ENCODE assay signal across 15 cellular contexts in the genomic region with DNA sequence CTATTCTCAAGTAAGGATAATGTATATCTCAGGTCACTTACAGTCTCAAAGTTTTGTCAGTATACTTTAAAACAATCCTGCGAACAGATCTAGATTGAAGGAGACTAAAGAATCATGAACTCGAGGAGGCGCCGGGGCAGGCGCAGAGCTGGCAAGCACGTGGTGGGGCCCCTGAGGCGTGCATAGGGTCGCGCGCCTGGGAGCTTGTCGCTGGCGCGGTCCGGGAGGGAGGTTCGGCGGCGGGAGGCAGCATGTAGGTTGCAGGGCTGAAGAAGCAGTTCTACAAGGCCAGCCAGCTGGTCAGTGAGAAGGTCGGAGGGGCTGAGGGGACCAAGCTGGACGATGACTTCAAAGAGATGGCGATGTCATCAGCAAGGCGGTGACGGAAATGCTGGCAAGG. TPM values are rescaled to one million over a fixed set of nuclear protein-coding genes. Genes with fewer than 3 reads are reported as not detected.
"Had no signal": no experiment of that assay in that cellular context is flagged by ENCODE, and none has a peak within 500 bp of the region (broad histone marks: within the 10 kb centered on the region; RNA-seq: fewer than 3 reads in every experiment).

No MANE protein-coding gene starts in this region.

RNA-seq across cellular contexts. Expression of gene CLDN25, which starts 9.4 kb away (rescaled TPM):
- total RNA-seq: activated B cell treated with CpG ODN at 0.5 μM for 24 hours; activated CD4-positive, alpha-beta memory T cell treated with anti-CD3 and anti-CD28 coated beads for 36 hours; activated CD4-positive, alpha-beta memory T cell treated with anti-CD3 and anti-CD28 coated beads, Interleukin-2, amount 10 ng/mL, durations not matched to agents 7 days and 5 days; activated CD4-positive, alpha-beta T cell treated with anti-CD3 and anti-CD28 coated beads for 36 hours; activated CD4-positive, alpha-beta T cell treated with anti-CD3 and anti-CD28 coated beads, Interleukin-2, amount 10 ng/mL, durations not matched to agents 24 days and 14 days; activated CD4-positive, alpha-beta T cell treated with anti-CD3 and anti-CD28 coated beads, Interleukin-2, amount 10 ng/mL, durations not matched to agents 7 days and 5 days; activated CD8-positive, alpha-beta memory T cell treated with anti-CD3 and anti-CD28 coated beads for 36 hours; activated CD8-positive, alpha-beta memory T cell treated with anti-CD3 and anti-CD28 coated beads, Interleukin-2, amount 10 ng/mL, durations not matched to agents 7 days and 5 days; activated CD8-positive, alpha-beta T cell treated with anti-CD3 and anti-CD28 coated beads for 36 hours; activated CD8-positive, alpha-beta T cell treated with anti-CD3 and anti-CD28 coated beads, Interleukin-2, amount 10 ng/mL, durations not matched to agents 7 days and 5 days; T-cell; T-helper 1 cell treated with Interleukin-12 subunit alpha and Interleukin-12 subunit beta and Interleukin-4 antibody, amounts not matched to agents 30 ng/mL and 1 ng/mL, for 36 hours; T-helper 17 cell; T-helper 2 cell treated with Interferon-gamma antibody and Interleukin-4, amounts not matched to agents 100 ng/mL and 5 ng/mL, for 36 hours; WTC11 had no signal
